1 cellular context compared by ENCODE assay signal in genomic region chr2:239606955-239607794, GRCh38.
TF ChIP-seq lines count a peak whose summit lies in the region.

No MANE protein-coding gene starts in this region.

TF ChIP-seq in H1, 55 proteins besides CTCF, POLR2A, EP300 and RAD21 (continued from another document):
- TF ChIP-seq USF2 (IDR thresholded peaks at IDR 0.05; ENCODE audit: low read length) = no peak
- TF ChIP-seq TBP (IDR thresholded peaks at IDR 0.05; ENCODE audit: low read depth, low read length) = no peak
- no peak for TF ChIP-seq NRF1 (IDR thresholded peaks at IDR 0.05; ENCODE audit: low read depth, low read length)
- TF ChIP-seq SRF (IDR thresholded peaks at IDR 0.05; ENCODE audit: low read depth, low read length) = no peak
- no peak for TF ChIP-seq RNF2 (IDR thresholded peaks at IDR 0.05; ENCODE audit: borderline replicate concordance, low read depth, low read length, missing control alignments, poor library complexity, severe bottlenecking)
- TF ChIP-seq RXRA (IDR thresholded peaks at IDR 0.05; ENCODE audit: insufficient read depth, low read depth, low read length) = no peak
- TF ChIP-seq FOSL1 (IDR thresholded peaks at IDR 0.05; ENCODE audit: insufficient read depth, low read depth, low read length) = no peak
- no peak for TF ChIP-seq EZH2 (IDR thresholded peaks at IDR 0.05; ENCODE audit: low read depth, low read length, severe bottlenecking)
- TF ChIP-seq JUN (IDR thresholded peaks at IDR 0.05; ENCODE audit: low read depth, low read length) = no peak
- no peak for TF ChIP-seq ATF3 (IDR thresholded peaks at IDR 0.05; ENCODE audit: insufficient read depth, low read depth, low read length)
- TF ChIP-seq GABPA (IDR thresholded peaks at IDR 0.05; ENCODE audit: borderline replicate concordance, insufficient read depth, low read length) = no peak
- no peak for TF ChIP-seq SIRT6 (IDR thresholded peaks at IDR 0.05; ENCODE audit: low read length)
